ENCODE assay signal across 3 cellular contexts in genomic region chr6:27214126-27214601, GRCh38.
TF ChIP-seq lines count a peak whose summit lies in the region.

No MANE protein-coding gene starts in this region.

TF ChIP-seq in SK-N-SH, 30 proteins besides CTCF, POLR2A, EP300 and RAD21:
- TF ChIP-seq IRF3 (IDR thresholded peaks at IDR 0.05; ENCODE audit: low read depth, low read length) (no peak), TAF1 (IDR thresholded peaks at IDR 0.05; ENCODE audit: borderline replicate concordance, low read depth, low read length) (no peak), SIN3A (IDR thresholded peaks at IDR 0.05; ENCODE audit: borderline replicate concordance, low read depth, low read length) (no peak), RFX5 (IDR thresholded peaks at IDR 0.05; ENCODE audit: low read length) (no peak)

TF ChIP-seq in SK-N-SH treated with all-trans-retinoic acid at 6 μM for 48 hours, 23 proteins besides CTCF, POLR2A, EP300 and RAD21:
- no peak for TF ChIP-seq ZNF70 (CRISPR knock-in tag; IDR thresholded peaks at IDR 0.05)
- TF ChIP-seq CSDC2 (CRISPR knock-in tag; IDR thresholded peaks at IDR 0.05), result no peak
- no peak for TF ChIP-seq RARB (CRISPR knock-in tag; IDR thresholded peaks at IDR 0.05)
- TF ChIP-seq CSRNP3 (CRISPR knock-in tag; IDR thresholded peaks at IDR 0.05), result no peak
- no peak for TF ChIP-seq ISL1 (CRISPR knock-in tag; IDR thresholded peaks at IDR 0.05)
- no peak for TF ChIP-seq TCF4 (CRISPR knock-in tag; IDR thresholded peaks at IDR 0.05; ENCODE audit: borderline replicate concordance)
- no peak for TF ChIP-seq ZC3H10 (CRISPR knock-in tag; IDR thresholded peaks at IDR 0.05)
- no peak for TF ChIP-seq ZFP30 (CRISPR knock-in tag; IDR thresholded peaks at IDR 0.05)
- no peak for TF ChIP-seq PPARA (CRISPR knock-in tag; IDR thresholded peaks at IDR 0.05; ENCODE audit: borderline replicate concordance)
- TF ChIP-seq TOX (CRISPR knock-in tag; IDR thresholded peaks at IDR 0.05; ENCODE audit: borderline replicate concordance), result no peak

TF ChIP-seq in H1, 55 proteins besides CTCF, POLR2A, EP300 and RAD21:
- TF ChIP-seq NRF1 (IDR thresholded peaks at IDR 0.05; ENCODE audit: low read depth, low read length) (no peak), PHF8 (conservative IDR thresholded peaks at IDR 0.05; ENCODE audit: low read depth, low read length) (0 out of 2 replicates have a peak, but pooled peaks have one; percentile 23), RBBP5 (IDR thresholded peaks at IDR 0.05; ENCODE audit: borderline replicate concordance, low read depth, low read length) (peak; percentile 34), NANOG (IDR thresholded peaks at IDR 0.05; ENCODE audit: insufficient read depth, low read depth, low read length, poor library complexity, severe bottlenecking) (no peak), EZH2 (IDR thresholded peaks at IDR 0.05; ENCODE audit: low read depth, low read length, severe bottlenecking) (no peak), ATF3 (IDR thresholded peaks at IDR 0.05; ENCODE audit: insufficient read depth, low read depth, low read length) (no peak)
